ENCODE assay signal across 21 cellular contexts in genomic region chr2:26169226-26169625, GRCh38. TPM values are rescaled to one million over a fixed set of nuclear protein-coding genes. Genes with fewer than 3 reads are reported as not detected.
DNase-seq lines count a peak whose midpoint lies in the region; ATAC-seq and TF ChIP-seq lines count a peak whose summit lies in the region.
"Had no signal": no experiment of that assay in that cellular context is flagged by ENCODE, and none has a peak within 500 bp of the region (broad histone marks: within the 10 kb centered on the region; RNA-seq: fewer than 3 reads in every experiment).

No MANE protein-coding gene starts in this region.

- no peak overlapping the region for H3K9ac ChIP-seq in parathyroid adenoma

- H3K36me3 ChIP-seq in parathyroid adenoma (ENCODE audit: control insufficient read depth, insufficient read depth, low read length): no peaks in the 10 kb centered on the region
- H3K36me3 ChIP-seq in spleen: no peaks in the 10 kb centered on the region
- no peaks in the 10 kb centered on the region for H3K36me3 ChIP-seq in left lung
- H3K36me3 ChIP-seq: SJSA1 had no signal

- intact Hi-C loops in spleen (cut with DNase I; ENCODE audit: low total_unique reads) (no loop called here), left lung (cut with DNase I) (no loop called here)

- no peak for ATAC-seq in left lung
- ATAC-seq: CD8-positive, alpha-beta T cell had no signal

- H3K27me3 ChIP-seq in parathyroid adenoma (ENCODE audit: control insufficient read depth, insufficient read depth, low read length) (no peaks in the 10 kb centered on the region), spleen (replicated peaks in 1 of 7) (peaks cover 0 to 33% (median 26%) of the 10 kb centered on the region in 7 donors), left lung (peaks cover 19 to 32% of the 10 kb centered on the region in 2 donors)

- H3K4me1 ChIP-seq in parathyroid adenoma (no peaks in the 10 kb centered on the region), spleen (peaks cover 5 to 25% (median 16%) of the 10 kb centered on the region in 6 donors), left lung (peaks cover 7 to 17% of the 10 kb centered on the region in 2 donors)

- no peak for TF ChIP-seq CTCF in GM20000 (IDR thresholded peaks at IDR 0.05; ENCODE audit: extremely low read depth, missing control alignments)
- TF ChIP-seq CTCF in coronary artery (IDR thresholded peaks at IDR 0.05): no peak
- no peak for TF ChIP-seq CTCF in parathyroid adenoma (IDR thresholded peaks at IDR 0.05)
- TF ChIP-seq CTCF in spleen (IDR thresholded peaks at IDR 0.05 in 8 of 11, conservative IDR thresholded peaks at IDR 0.05 in 3 of 11): no peak
- TF ChIP-seq CTCF in left lung (IDR thresholded peaks at IDR 0.05): no peak

- H3K4me2 ChIP-seq in parathyroid adenoma (ENCODE audit: low read length): no peak overlapping the region

- H3K79me2 ChIP-seq in parathyroid adenoma: peaks cover 7% of the 10 kb centered on the region

- DNase-seq in GM20000 (ENCODE audit: low spot score) (peak; percentile 3), coronary artery (ENCODE audit: low spot score) (peak; percentile 36), spleen (peak; percentile 31), hepatic stellate cell (ENCODE audit: low spot score) (no peak), left lung (no peak), HCEC 1CT (no peak)
- DNase-seq: CD8-positive, alpha-beta T cell; DMS79 treated with DMSO at 0.1 percent for 48 hours; GF-D8; NCI-H1092; NCI-H1417 treated with DMSO at 0.1 percent for 48 hours; NCI-H1694 treated with DMSO at 0.1 percent for 48 hours; NCI-H2081; NCI-H2227 treated with DMSO at 0.1 percent for 48 hours; NCI-H526 treated with DMSO at 0.1 percent for 48 hours; Right ventricle myocardium superior; RPMI8226 had no signal

- peak overlapping the region; percentile 38 for H2AFZ ChIP-seq in parathyroid adenoma

- no peaks in the 10 kb centered on the region for H3K9me3 ChIP-seq in parathyroid adenoma (ENCODE audit: control insufficient read depth, low read length)
- H3K9me3 ChIP-seq in spleen: no peaks in the 10 kb centered on the region
- H3K9me3 ChIP-seq in left lung: no peaks in the 10 kb centered on the region
- H3K9me3 ChIP-seq: SJSA1 had no signal

- H3K4me3 ChIP-seq in coronary artery (no peak overlapping the region), parathyroid adenoma (ENCODE audit: low read depth, low read length) (no peak overlapping the region), spleen (no peak overlapping the region), left lung (no peak overlapping the region)
- H3K4me3 ChIP-seq: SJSA1 had no signal

- no peak overlapping the region for H3K27ac ChIP-seq in coronary artery
- peak overlapping the region; percentile 2 for H3K27ac ChIP-seq in parathyroid adenoma
- H3K27ac ChIP-seq in spleen: no peak overlapping the region
- H3K27ac ChIP-seq in left lung: no peak overlapping the region
- H3K27ac ChIP-seq: C4-2B, SJSA1 had no signal

- no peak for TF ChIP-seq POLR2A in spleen (IDR thresholded peaks at IDR 0.05)

- 91 to 94% (median 91%) methylated on average over 5 of the region's 5 CpGs for WGBS in spleen, 5 donors

RNA-seq across cellular contexts. Expression of gene GAREM2, which starts 3.7 kb away (rescaled TPM):
- total RNA-seq in spleen (1 to 10 TPM in 5 of 7 donors, under 1 TPM in 2; 0.69 to 2.9 (median 2.0) TPM), left lung (1 to 10 TPM; 2.4 to 4.5 TPM)
- polyA plus RNA-seq in spleen: 1 to 10 TPM in 2 of 3 donors, under 1 TPM in 1; 0.62 to 6.3 (median 1.1) TPM
- total RNA-seq: H4 had no signal

Comparison
In these comparisons a context has a peak if more than half of its experiments do, and no peak if none do; other contexts are left out.
1. DNase-seq: peak in GM20000 (single experiment), coronary artery (single experiment) and spleen (single experiment); none in hepatic stellate cell (single experiment), left lung (0 of 2) and HCEC 1CT (single experiment).